Comparison of ENCODE assay signal across 15 cellular contexts in genomic region chr6:164230259-164230658, GRCh38.
DNase-seq lines count a peak whose midpoint lies in the region; TF ChIP-seq lines count a peak whose summit lies in the region.
"Had no signal": no experiment of that assay in that cellular context is flagged by ENCODE, and none has a peak within 500 bp of the region (broad histone marks: within the 10 kb centered on the region; RNA-seq: fewer than 3 reads in every experiment).

No MANE protein-coding gene starts in this region.

- H3K27ac ChIP-seq in left ventricle myocardium inferior (replicated peaks): no peak overlapping the region
- H3K27ac ChIP-seq: BLaER1 treated with 17β-estradiol and CSF1 and Interleukin-3, amounts not matched to agents 10 nM and 100 nM; HL-60 had no signal

- no peaks in the 10 kb centered on the region for H3K36me3 ChIP-seq in left ventricle myocardium inferior
- H3K36me3 ChIP-seq: BLaER1 treated with 17β-estradiol and CSF1 and Interleukin-3, amounts not matched to agents 10 nM and 100 nM; HAP-1 had no signal

- H3K4me1 ChIP-seq in left ventricle myocardium inferior: no peaks in the 10 kb centered on the region
- H3K4me1 ChIP-seq: BLaER1 treated with 17β-estradiol and CSF1 and Interleukin-3, amounts not matched to agents 10 nM and 100 nM; HAP-1 had no signal

- TF ChIP-seq CTCF in left ventricle myocardium inferior (IDR thresholded peaks at IDR 0.05; ENCODE audit: borderline replicate concordance): no peak

- DNase-seq in NCI-H524 (lab: John Stamatoyannopoulos, UW) (peak; percentile 13 to 65), NCI-H524 treated with DMSO at 0.1 percent for 48 hours (lab: John Stamatoyannopoulos, UW) (no peak), head of caudate nucleus (peak in 26 of 42 donors; percentile 17 to 71 (median 43)), posterior cingulate gyrus (peak in 8 of 10 donors; percentile 40 to 91 (median 60)), cardiac septum (ENCODE audit: low spot score) (no peak), left ventricle myocardium inferior (no peak)
- DNase-seq in activated CD8-positive, alpha-beta memory T cell treated with anti-CD3 and anti-CD28 coated beads for 24 hours: no peak
- no peak for DNase-seq in activated CD4-positive, CD25-positive, alpha-beta regulatory T cell (lab: John Stamatoyannopoulos, UW)
- DNase-seq: 8988T; AML-193; CD4-positive, CD25-positive, alpha-beta regulatory T cell; DMS79 had no signal

- peaks cover 11% of the 10 kb centered on the region for H3K9me3 ChIP-seq in left ventricle myocardium inferior (replicated peaks)
- H3K9me3 ChIP-seq: HAP-1 had no signal

- H3K27me3 ChIP-seq in left ventricle myocardium inferior (ENCODE audit: low read depth): no peaks in the 10 kb centered on the region
- H3K27me3 ChIP-seq: BLaER1 treated with 17β-estradiol and CSF1 and Interleukin-3, amounts not matched to agents 10 nM and 100 nM had no signal

- H3K4me3 ChIP-seq in left ventricle myocardium inferior: no peak overlapping the region
- H3K4me3 ChIP-seq: BLaER1 treated with 17β-estradiol and CSF1 and Interleukin-3, amounts not matched to agents 10 nM and 100 nM; HAP-1 had no signal

- intact Hi-C loops in head of caudate nucleus (cut with DNase I) (no loop called here), posterior cingulate gyrus (cut with DNase I) (no loop called here), cardiac septum (cut with DNase I) (no loop called here), left ventricle myocardium inferior (cut with micrococcal nuclease) (no loop called here)

Comparison
In these comparisons a context has a peak if more than half of its experiments do, and no peak if none do; other contexts are left out.
1. DNase-seq: peak in NCI-H524 (2 of 2), head of caudate nucleus (26 of 42) and posterior cingulate gyrus (8 of 10); none in NCI-H524 treated with DMSO at 0.1 percent for 48 hours (single experiment), cardiac septum (single experiment), left ventricle myocardium inferior (single experiment), activated CD8-positive, alpha-beta memory T cell treated with anti-CD3 and anti-CD28 coated beads for 24 hours (single experiment) and activated CD4-positive, CD25-positive, alpha-beta regulatory T cell (0 of 4).